1 cellular context compared by ENCODE assay signal in the genomic region with DNA sequence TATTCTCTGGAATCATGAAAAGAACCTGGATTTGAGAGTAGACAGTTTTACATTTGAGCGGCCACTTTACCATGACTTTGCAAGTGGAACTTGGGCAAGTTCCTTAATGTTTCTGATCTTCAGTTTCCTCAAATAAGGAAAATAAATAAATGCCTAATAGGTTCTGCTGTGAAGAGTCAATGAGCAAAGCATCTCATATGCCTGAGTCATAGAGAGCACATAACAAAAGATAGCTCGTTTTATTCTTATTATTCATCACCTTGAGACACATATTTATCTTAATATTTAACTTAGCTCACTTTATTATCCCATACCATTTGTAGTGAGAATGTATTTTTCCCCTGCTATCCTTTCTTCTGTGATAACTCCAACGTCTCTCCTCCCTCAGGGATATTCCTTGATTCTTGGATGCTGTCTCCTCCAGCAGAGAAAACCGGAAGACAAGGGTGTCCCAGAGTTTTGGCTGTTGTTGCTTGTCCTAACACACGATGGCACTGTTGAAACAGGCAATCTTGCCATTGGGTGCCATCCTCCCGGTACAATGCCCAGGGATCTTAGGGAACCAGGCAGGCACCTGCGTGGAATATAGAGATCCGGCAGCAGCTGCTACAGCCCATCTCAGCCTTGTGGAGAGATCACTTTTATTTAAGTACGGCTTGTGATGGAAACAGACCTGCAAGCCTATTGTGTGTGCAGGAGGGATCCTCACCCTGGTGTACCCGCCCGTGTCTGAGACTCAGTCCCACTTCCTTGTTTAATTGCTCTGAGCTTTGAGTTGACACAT.
TF ChIP-seq lines count a peak whose summit lies in the region.

No MANE protein-coding gene starts in this region.

TF ChIP-seq in GM12878, 131 proteins besides CTCF, POLR2A, EP300 and RAD21:
- TF ChIP-seq MEF2A (IDR thresholded peaks at IDR 0.05; ENCODE audit: insufficient read depth, low read depth, low read length): no peak
- peak; percentile 94 for TF ChIP-seq SMC3 (IDR thresholded peaks at IDR 0.05; ENCODE audit: borderline replicate concordance, low read length)
- TF ChIP-seq YY1 (IDR thresholded peaks at IDR 0.05; ENCODE audit: low read depth, low read length): peak; percentile 68; the same call in 1 of the 2 replicates
- 0 out of 2 replicates have a peak, but pooled peaks have one; percentile 17 for TF ChIP-seq IKZF1 (conservative IDR thresholded peaks at IDR 0.05)
- peak; percentile 14; the same call in 1 of the 2 replicates for TF ChIP-seq SPI1 (IDR thresholded peaks at IDR 0.05; ENCODE audit: borderline replicate concordance, insufficient read depth, low read depth, low read length)
